In the genomic region with DNA sequence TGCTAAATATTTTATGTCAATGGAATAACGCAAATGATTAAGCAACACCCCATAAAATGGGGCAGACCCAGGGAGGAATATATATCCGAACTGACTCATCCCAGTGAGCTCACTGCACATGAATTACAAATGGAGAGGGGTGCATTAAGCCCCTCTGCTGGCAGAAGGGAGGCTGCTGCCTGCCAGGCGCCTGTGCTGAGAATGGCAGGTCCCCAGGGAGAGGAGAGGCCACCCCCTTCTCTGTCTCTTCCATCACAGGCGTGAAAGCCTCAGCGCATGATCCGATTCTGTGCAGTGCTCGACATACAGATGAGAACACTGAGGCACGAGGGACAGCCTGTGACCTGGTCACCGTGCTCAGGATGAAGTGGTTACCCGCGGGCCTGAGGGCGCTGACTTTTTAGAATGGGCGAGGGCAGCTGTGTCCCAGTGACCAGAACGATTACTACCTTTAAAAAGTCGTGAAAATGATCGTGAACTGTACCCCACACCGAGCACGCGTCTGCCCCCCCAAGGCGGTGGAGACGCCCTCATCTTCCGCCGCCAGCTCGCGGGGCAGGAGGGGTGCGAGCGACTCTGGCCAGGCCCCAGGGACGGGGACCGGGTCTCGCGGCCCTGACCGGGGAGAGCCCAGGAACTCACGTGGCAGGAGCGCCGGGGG, we compare ENCODE assay signal across 8 cellular contexts.
DNase-seq lines count a peak whose midpoint lies in the region; TF ChIP-seq lines count a peak whose summit lies in the region.
"Not testable (repeated sequence)": the region's sequence is repeated elsewhere in the genome, so short reads cannot be mapped to it uniquely, and the experiment has no call there.

No MANE protein-coding gene starts in this region.

- in situ Hi-C loops in GM23248 (cut with MboI); astrocyte of the cerebellum (cut with HindIII; ENCODE audit: low sequenced_read_pairs): not testable (repeated sequence)

- H4K8ac ChIP-seq in mesendoderm (ENCODE audit: low read depth, low read length): not testable (repeated sequence)

- BruUV-seq in A673 (replicated peaks; lab: Mats Ljungman, UMichigan): not testable (repeated sequence)

- not testable (repeated sequence) for TF ChIP-seq POLR2A in spleen (IDR thresholded peaks at IDR 0.05)

- H3F3A ChIP-seq in GM23248 (ENCODE audit: insufficient read depth): peaks cover 12% of the 10 kb centered on the region

- H2BK15ac ChIP-seq in mesendoderm (replicated peaks; ENCODE audit: low read depth): not testable (repeated sequence)

- not testable (repeated sequence) for TF ChIP-seq CTCF in A673 (conservative IDR thresholded peaks at IDR 0.05; ENCODE audit: low read depth, low read length); WERI-Rb-1 (IDR thresholded peaks at IDR 0.05; ENCODE audit: low read depth, low read length); astrocyte of the cerebellum (IDR thresholded peaks at IDR 0.05; ENCODE audit: low read depth, low read length, missing control alignments); fibroblast of the aortic adventitia (IDR thresholded peaks at IDR 0.05; ENCODE audit: insufficient read depth, low read length); spleen (IDR thresholded peaks at IDR 0.05 in 8 of 11, conservative IDR thresholded peaks at IDR 0.05 in 3 of 11)

- POLR2A ChIA-PET in A673 (lab: Charles Lee; ENCODE audit: low non-redundant PET): not testable (repeated sequence)

- H3K9me2 ChIP-seq in GM23248 (ENCODE audit: insufficient read depth): not testable (repeated sequence)

- DNase-seq in A673 (ENCODE audit: low spot score) (peak; percentile 60), GM23248 (peak; percentile 83), NCI-H2171 treated with DMSO at 0.1 percent for 48 hours (lab: John Stamatoyannopoulos, UW) (peak; percentile 45), WERI-Rb-1 (peak; percentile 48), fibroblast of the aortic adventitia (ENCODE audit: low read depth) (peak; percentile 39), mesendoderm (peak; percentile 67)
- DNase-seq in astrocyte of the cerebellum (ENCODE audit: low read depth); spleen: not testable (repeated sequence)

- not testable (repeated sequence) for H2AK5ac ChIP-seq in mesendoderm (ENCODE audit: low read length)

- H3K18ac ChIP-seq in mesendoderm (ENCODE audit: low read length): peak overlapping the region; percentile 20

- not testable (repeated sequence) for H3K79me1 ChIP-seq in mesendoderm (ENCODE audit: low read length)

- not testable (repeated sequence) for H2BK120ac ChIP-seq in mesendoderm (ENCODE audit: low read depth, low read length)

- not testable (repeated sequence) for H3K4ac ChIP-seq in mesendoderm (ENCODE audit: low read depth, low read length)

- not testable (repeated sequence) for H2BK5ac ChIP-seq in mesendoderm (ENCODE audit: low read length)

- H3K56ac ChIP-seq in mesendoderm (ENCODE audit: low read length): peak overlapping the region; percentile 83

- H4K5ac ChIP-seq in mesendoderm (ENCODE audit: low read length): not testable (repeated sequence)

- not testable (repeated sequence) for H3K9me3 ChIP-seq in A673 (ENCODE audit: low read depth, low read length, poor library complexity, severe bottlenecking); GM23248 (ENCODE audit: low read depth); WERI-Rb-1 (ENCODE audit: severe bottlenecking); spleen

- H3K27ac ChIP-seq in A673 (ENCODE audit: low read depth, low read length, poor library complexity, severe bottlenecking) (peak overlapping the region; percentile 54), GM23248 (peak overlapping the region; percentile 97), WERI-Rb-1 (peak overlapping the region; percentile 78), spleen (peak overlapping the region; percentile 75 to 96 (median 91))
- not testable (repeated sequence) for H3K27ac ChIP-seq in mesendoderm (ENCODE audit: low read depth, low read length)

- not testable (repeated sequence) for H3K79me2 ChIP-seq in GM23248 (ENCODE audit: insufficient read depth); mesendoderm (ENCODE audit: control insufficient read depth, insufficient read depth, low read length)

- peak overlapping the region; percentile 80 for H3K4me2 ChIP-seq in GM23248 (ENCODE audit: unreplicated experiment)
- H3K4me2 ChIP-seq in mesendoderm (ENCODE audit: low read length): not testable (repeated sequence)

- intact Hi-C loops in A673 (cut with micrococcal nuclease; ENCODE audit: unreplicated experiment); spleen (cut with DNase I; ENCODE audit: low total_unique reads): not testable (repeated sequence)

- H3K4me1 ChIP-seq in A673 (ENCODE audit: insufficient read depth, low read length, poor library complexity, severe bottlenecking); mesendoderm (ENCODE audit: control insufficient read depth, low read depth, low read length): not testable (repeated sequence)
- peaks cover 17% of the 10 kb centered on the region for H3K4me1 ChIP-seq in GM23248 (ENCODE audit: insufficient read depth)
- peaks cover 0 to 52% (median 31%) of the 10 kb centered on the region in 6 donors for H3K4me1 ChIP-seq in spleen

- peak overlapping the region; percentile 97 for H3K9ac ChIP-seq in GM23248
- H3K9ac ChIP-seq in mesendoderm (ENCODE audit: low read length): peak overlapping the region; percentile 81

- not testable (repeated sequence) for H3K36me3 ChIP-seq in A673 (ENCODE audit: insufficient read depth, low read length, poor library complexity, severe bottlenecking); GM23248 (ENCODE audit: low read depth); WERI-Rb-1; mesendoderm (ENCODE audit: control insufficient read depth, insufficient read depth, low read length)
- H3K36me3 ChIP-seq in spleen: peaks cover 0 to 29% (median 5%) of the 10 kb centered on the region in 6 donors

- H3K27me3 ChIP-seq in A673 (replicated peaks; ENCODE audit: insufficient read depth, low read depth, low read length, poor library complexity); GM23248 (replicated peaks; ENCODE audit: insufficient read depth); WERI-Rb-1 (ENCODE audit: insufficient read depth, low read depth, severe bottlenecking); mesendoderm (ENCODE audit: insufficient read depth, low read length, poor library complexity); spleen (replicated peaks in 1 of 7): not testable (repeated sequence)

- CTCF ChIA-PET in A673 (lab: Charles Lee): not testable (repeated sequence)

- not testable (repeated sequence) for H3K23ac ChIP-seq in mesendoderm (ENCODE audit: low read length)

- 0 to 1% methylated on average over 33 of the region's 35 CpGs for WGBS in GM23248 (ENCODE audit: low coverage in 1 of 2, low lambda C conversion rate in 2 of 2, missing lambda C conversion rate in 2 of 2), 2 experiments
- WGBS in mesendoderm (ENCODE audit: extremely low coverage, insufficient coverage, low lambda C conversion rate): no CpG with 5 or more reads among the region's 35 CpGs
- WGBS in spleen, 5 donors: 2 to 7% (median 3%) methylated on average over 25 to 35 of the region's 35 CpGs

- not testable (repeated sequence) for H4K20me1 ChIP-seq in GM23248 (ENCODE audit: insufficient read depth)

- peak overlapping the region; percentile 53 for H3K4me3 ChIP-seq in A673 (ENCODE audit: low read depth, low read length, poor library complexity, severe bottlenecking)
- peak overlapping the region; percentile 81 for H3K4me3 ChIP-seq in GM23248
- peak overlapping the region; percentile 79 for H3K4me3 ChIP-seq in WERI-Rb-1 (ENCODE audit: low read depth, low read length)
- H3K4me3 ChIP-seq in astrocyte of the cerebellum (ENCODE audit: low read depth, low read length): peak overlapping the region; percentile 54
- peak overlapping the region; percentile 68 for H3K4me3 ChIP-seq in fibroblast of the aortic adventitia (ENCODE audit: low read depth, low read length)
- H3K4me3 ChIP-seq in mesendoderm (ENCODE audit: low read length): peak overlapping the region; percentile 69
- H3K4me3 ChIP-seq in spleen: peak overlapping the region; percentile 53 to 98 (median 84)

- peak overlapping the region; percentile 70 for H2AFZ ChIP-seq in GM23248
